In the genomic region with DNA sequence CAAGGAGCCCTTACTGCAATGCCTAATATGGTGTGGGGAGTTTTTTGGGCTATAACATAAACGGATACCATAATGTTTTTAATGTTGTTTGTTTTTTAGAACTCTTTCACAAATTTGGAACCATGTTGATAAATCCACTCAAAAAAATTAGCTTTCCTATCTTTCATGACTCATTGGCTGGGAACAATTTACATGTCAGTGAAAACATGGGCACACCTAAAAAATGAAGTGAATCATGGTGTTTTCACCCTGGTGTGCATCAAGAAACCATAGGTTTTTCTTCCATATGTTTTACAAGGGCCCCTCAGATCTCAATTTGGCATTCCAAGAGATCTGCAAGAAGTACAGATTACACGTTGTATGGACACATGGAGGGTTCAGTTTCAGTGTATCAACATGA, we compare ENCODE assay signal across 29 cellular contexts.
"Had no signal": no experiment of that assay in that cellular context is flagged by ENCODE, and none has a peak within 500 bp of the region (broad histone marks: within the 10 kb centered on the region; RNA-seq: fewer than 3 reads in every experiment).

No MANE protein-coding gene starts in this region.

- H3K27me3 ChIP-seq: dorsolateral prefrontal cortex had no signal

- H3K27ac Mint-ChIP-seq: dendritic cell treated with granulocyte-macrophage colony-stimulating factor and Interleukin-4, amounts not matched to agents 40 ng/mL and 50 ng/mL, for 4 days; effector memory CD8-positive, alpha-beta T cell; endodermal cell had no signal

- H3K4me3 Mint-ChIP-seq: dendritic cell treated with granulocyte-macrophage colony-stimulating factor and Interleukin-4, amounts not matched to agents 40 ng/mL and 50 ng/mL, for 4 days; effector memory CD8-positive, alpha-beta T cell; endodermal cell had no signal

- H3K9me3 Mint-ChIP-seq: dendritic cell treated with granulocyte-macrophage colony-stimulating factor and Interleukin-4, amounts not matched to agents 40 ng/mL and 50 ng/mL, for 4 days; effector memory CD8-positive, alpha-beta T cell; endodermal cell had no signal

- ATAC-seq: effector memory CD8-positive, alpha-beta T cell; esophagus mucosa; foreskin keratinocyte; gastrocnemius medialis; gastroesophageal sphincter; heart left ventricle; heart right ventricle had no signal

- DNase-seq: colonic mucosa; cortex of kidney; dermis blood vessel endothelial cell; dorsolateral prefrontal cortex; effector CD4-positive, alpha-beta T cell; effector CD8-positive, alpha-beta T cell; effector memory CD4-positive, alpha-beta T cell; effector memory CD8-positive, alpha-beta T cell; endodermal cell; erythroblast; esophagus squamous epithelium; foreskin fibroblast; foreskin melanocyte; gastrocnemius medialis; glutamatergic neuron; head of caudate nucleus; heart left ventricle; heart right ventricle had no signal

- H3K9me3 ChIP-seq: colonic mucosa, esophagus muscularis mucosa, esophagus squamous epithelium, gastrocnemius medialis, gastroesophageal sphincter, heart left ventricle, heart right ventricle had no signal

- H3K4me3 ChIP-seq: colonic mucosa, coronary artery, dorsolateral prefrontal cortex, esophagus muscularis mucosa, esophagus squamous epithelium, gastrocnemius medialis, gastroesophageal sphincter, heart left ventricle, heart right ventricle had no signal

- H3K36me3 ChIP-seq: colonic mucosa, esophagus muscularis mucosa, esophagus squamous epithelium, gastrocnemius medialis, gastroesophageal sphincter, heart left ventricle, heart right ventricle had no signal

- FAIRE-seq: colon, endometrium, endothelial cell of umbilical vein, frontal cortex had no signal

- H3K27ac ChIP-seq: colonic mucosa, coronary artery, dorsolateral prefrontal cortex, epithelial cell of prostate, esophagus muscularis mucosa, esophagus squamous epithelium, foreskin keratinocyte, gastrocnemius medialis, gastroesophageal sphincter, heart left ventricle, heart right ventricle had no signal

- H3K4me1 ChIP-seq: colonic mucosa had no signal
